In the genomic region with DNA sequence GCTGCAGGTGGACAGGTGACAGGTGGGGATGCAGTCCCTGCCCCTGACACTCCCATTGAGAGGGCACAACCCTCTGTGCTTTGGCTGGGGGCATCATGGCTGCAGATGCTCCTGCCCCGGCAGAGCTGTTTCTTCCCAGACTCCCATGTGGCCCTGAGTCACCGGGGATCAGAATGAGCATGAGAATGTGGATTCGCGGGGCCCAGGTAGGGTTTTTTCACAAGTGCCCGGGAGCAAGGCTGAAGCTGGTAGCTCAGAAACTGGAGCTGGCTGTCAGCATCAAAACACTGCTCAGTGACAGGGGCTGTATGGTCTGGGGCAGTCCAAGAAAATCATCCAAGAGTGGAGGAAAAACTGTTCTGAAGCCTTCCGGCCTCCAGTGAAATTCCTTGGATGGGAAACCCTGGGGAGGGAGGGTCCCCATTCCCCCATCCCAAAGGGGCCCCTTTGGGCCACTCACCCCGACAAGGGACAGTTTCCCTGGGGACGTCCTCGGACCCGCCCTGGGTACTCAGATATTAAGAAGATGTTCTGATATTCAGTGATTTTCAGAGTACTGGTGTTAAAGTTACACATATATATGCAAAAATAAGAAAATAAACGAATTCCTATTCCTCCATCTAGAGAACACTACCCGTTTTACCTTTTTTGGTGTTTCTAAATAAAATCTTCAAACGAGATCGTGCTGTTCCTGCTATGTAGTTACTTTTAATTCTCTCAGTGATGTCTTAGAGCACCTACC, we compare ENCODE assay signal across 16 cellular contexts.
A peak's percentile ranks its signal among the peaks of the same experiment; 100 is the strongest.
DNase-seq lines count a peak whose midpoint lies in the region; ATAC-seq and TF ChIP-seq lines count a peak whose summit lies in the region.
"Had no signal": no experiment of that assay in that cellular context is flagged by ENCODE, and none has a peak within 500 bp of the region (broad histone marks: within the 10 kb centered on the region; RNA-seq: fewer than 3 reads in every experiment).

No MANE protein-coding gene starts in this region.

- no peaks in the 10 kb centered on the region for H3K36me3 Mint-ChIP-seq in HFFc6 (ENCODE audit: low read depth)
- no peaks in the 10 kb centered on the region for H3K36me3 Mint-ChIP-seq in chondrocyte (ENCODE audit: low read depth)
- no peaks in the 10 kb centered on the region for H3K36me3 Mint-ChIP-seq in naive thymus-derived CD8-positive, alpha-beta T cell

- H3K4me3 Mint-ChIP-seq in HFFc6 = no peak overlapping the region
- H3K4me3 Mint-ChIP-seq in chondrocyte (ENCODE audit: unreplicated experiment) = no peak overlapping the region
- H3K4me3 Mint-ChIP-seq in naive thymus-derived CD8-positive, alpha-beta T cell = peak overlapping the region in 7 of 10 donors; percentile 23 to 69 (median 55)
- H3K4me3 Mint-ChIP-seq: activated CD4-positive, alpha-beta T cell treated with anti-CD3 and anti-CD28 coated beads for 36 hours; stimulated activated naive CD8-positive, alpha-beta T cell treated with anti-CD3 and anti-CD28 coated beads, Interleukin-15, Interleukin-2, amounts not matched to agents 100 ng/mL and 50 ng/mL, for 24 hours had no signal

- H3K4me1 Mint-ChIP-seq in HFFc6 (ENCODE audit: low read depth) (peaks cover 4% of the 10 kb centered on the region), chondrocyte (ENCODE audit: low read depth) (peaks cover 9% of the 10 kb centered on the region)
- H3K4me1 Mint-ChIP-seq in naive thymus-derived CD8-positive, alpha-beta T cell = peaks cover 0 to 14% (median 8%) of the 10 kb centered on the region in 4 donors

- peaks cover 32% of the 10 kb centered on the region for H3K27me3 Mint-ChIP-seq in HFFc6 (ENCODE audit: insufficient read depth)
- H3K27me3 Mint-ChIP-seq in chondrocyte (ENCODE audit: low read depth) = peaks cover 42% of the 10 kb centered on the region
- peaks cover 8 to 36% (median 21%) of the 10 kb centered on the region in 5 donors for H3K27me3 Mint-ChIP-seq in naive thymus-derived CD8-positive, alpha-beta T cell

- POLR2A ChIA-PET in naive thymus-derived CD8-positive, alpha-beta T cell (lab: Charles Lee) = interaction anchor here (1.2 kb wide), 1 partner anchor 9 kb away, joined by 5 read pairs; no protein-coding TSS in a partner anchor

- no peak for TF ChIP-seq CTCF in HFFc6 (IDR thresholded peaks at IDR 0.05)
- TF ChIP-seq CTCF in chondrocyte (IDR thresholded peaks at IDR 0.05) = no peak

- DNase-seq in NCI-H2107 treated with DMSO at 0.1 percent for 48 hours (lab: John Stamatoyannopoulos, UW; ENCODE audit: unreplicated experiment) = peak; percentile 17
- DNase-seq in NCI-H2107 (lab: John Stamatoyannopoulos, UW) = no peak
- DNase-seq in HFFc6 = peak; percentile 4
- DNase-seq in chondrocyte (ENCODE audit: low spot score) = peak; percentile 57
- DNase-seq in naive thymus-derived CD8-positive, alpha-beta T cell = no peak
- DNase-seq in stimulated activated CD4-positive, alpha-beta T cell treated with anti-CD3 and anti-CD28 coated beads, Interleukin-2, amount 100 ng/mL, for 24 hours = no peak
- DNase-seq: activated CD4-positive, alpha-beta T cell treated with anti-CD3 and anti-CD28 coated beads for 36 hours; activated T-cell treated with anti-CD3 and anti-CD28 coated beads, Interleukin-2, amount 50 U/mL, for 48 hours; anterior cingulate cortex; COR-L47; NCI-H1105 treated with DMSO at 0.1 percent for 48 hours; NCI-H510A treated with DMSO at 0.1 percent for 48 hours; Peyer's patch had no signal

- no peaks in the 10 kb centered on the region for H3K9me3 Mint-ChIP-seq in HFFc6
- H3K9me3 Mint-ChIP-seq in chondrocyte (ENCODE audit: low read depth) = no peaks in the 10 kb centered on the region
- no peaks in the 10 kb centered on the region for H3K9me3 Mint-ChIP-seq in naive thymus-derived CD8-positive, alpha-beta T cell
- H3K9me3 Mint-ChIP-seq: stimulated activated naive CD8-positive, alpha-beta T cell treated with anti-CD3 and anti-CD28 coated beads, Interleukin-15, Interleukin-2, amounts not matched to agents 100 ng/mL and 50 ng/mL, for 24 hours had no signal

- H3K27ac Mint-ChIP-seq in HFFc6 (no peak overlapping the region), chondrocyte (ENCODE audit: unreplicated experiment) (no peak overlapping the region)
- H3K27ac Mint-ChIP-seq in naive thymus-derived CD8-positive, alpha-beta T cell = peak overlapping the region in 1 of 10 donors; percentile 7
- H3K27ac Mint-ChIP-seq: activated CD4-positive, alpha-beta T cell treated with anti-CD3 and anti-CD28 coated beads for 36 hours; stimulated activated naive CD8-positive, alpha-beta T cell treated with anti-CD3 and anti-CD28 coated beads, Interleukin-15, Interleukin-2, amounts not matched to agents 100 ng/mL and 50 ng/mL, for 24 hours had no signal

- ATAC-seq in naive thymus-derived CD8-positive, alpha-beta T cell = no peak
- no peak for ATAC-seq in HG02642 (IDR thresholded peaks at IDR 0.05; ENCODE audit: poor library complexity, unreplicated experiment)
- no peak for ATAC-seq in HG03565 (IDR thresholded peaks at IDR 0.05; ENCODE audit: unreplicated experiment)
- ATAC-seq: activated CD4-positive, alpha-beta T cell treated with anti-CD3 and anti-CD28 coated beads for 36 hours had no signal

Comparison
In these comparisons a context has a peak if more than half of its experiments do, and no peak if none do; other contexts are left out.
1. DNase-seq: peak in NCI-H2107 treated with DMSO at 0.1 percent for 48 hours (single experiment), HFFc6 (single experiment) and chondrocyte (single experiment); none in NCI-H2107 (single experiment), naive thymus-derived CD8-positive, alpha-beta T cell (0 of 10) and stimulated activated CD4-positive, alpha-beta T cell treated with anti-CD3 and anti-CD28 coated beads, Interleukin-2, amount 100 ng/mL, for 24 hours (0 of 2).
2. H3K4me3 Mint-ChIP-seq: peak in naive thymus-derived CD8-positive, alpha-beta T cell (7 of 10); none in HFFc6 (single experiment) and chondrocyte (single experiment).